9 cellular contexts compared by ENCODE assay signal in the genomic region with DNA sequence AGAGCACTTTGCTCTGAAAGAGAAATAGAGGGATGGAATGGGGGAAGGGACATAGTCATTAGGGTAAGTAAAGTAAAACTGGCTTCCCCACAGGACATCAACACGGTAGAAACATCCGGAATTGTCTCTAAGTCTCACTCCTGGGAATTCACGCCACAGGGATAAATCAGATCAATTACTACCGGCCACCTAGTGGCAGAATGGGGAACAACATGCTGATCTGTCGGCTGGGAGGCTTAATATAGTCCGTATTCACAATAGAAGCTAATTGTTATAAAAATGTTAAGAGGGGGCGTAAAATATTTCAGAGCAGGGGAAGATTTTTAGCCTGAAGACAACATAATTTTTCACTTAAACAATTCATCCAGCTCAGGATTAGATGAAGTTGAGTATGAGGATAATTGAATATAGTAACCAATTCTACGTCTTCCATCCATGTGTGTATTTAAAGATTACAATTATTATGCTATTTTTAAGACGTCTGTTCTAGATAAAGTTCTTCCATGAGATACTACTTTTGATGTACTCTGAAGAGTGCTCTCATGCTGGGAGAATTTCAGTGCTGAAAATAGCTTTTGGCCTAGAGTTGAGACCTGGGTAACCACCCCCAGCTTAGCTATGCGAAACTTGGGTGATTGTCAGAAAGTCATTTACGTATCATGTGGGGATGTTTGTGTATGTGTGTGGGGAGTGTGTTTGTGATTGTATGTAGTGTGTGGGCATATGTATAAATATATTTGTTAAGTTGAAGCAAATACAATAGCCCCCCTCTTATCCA.
A peak's percentile ranks its signal among the peaks of the same experiment; 100 is the strongest.
DNase-seq lines count a peak whose midpoint lies in the region; TF ChIP-seq lines count a peak whose summit lies in the region.
"Had no signal": no experiment of that assay in that cellular context is flagged by ENCODE, and none has a peak within 500 bp of the region (broad histone marks: within the 10 kb centered on the region; RNA-seq: fewer than 3 reads in every experiment).

No MANE protein-coding gene starts in this region.

- CTCF ChIA-PET in activated naive CD4-positive, alpha-beta T cell treated with anti-CD3 and anti-CD28 coated beads for 36 hours (lab: Charles Lee) = interaction anchor here (0.5 to 1.3 kb wide), 7 partner anchors 21 to 556 kb away, joined by 3 to 4 read pairs (median 3); no protein-coding TSS in a partner anchor

- H3K4me3 ChIP-seq in coronary artery (no peak overlapping the region), ascending aorta (no peak overlapping the region)

- peak; percentile 29 for TF ChIP-seq CTCF in coronary artery (IDR thresholded peaks at IDR 0.05)
- TF ChIP-seq CTCF in ascending aorta (IDR thresholded peaks at IDR 0.05) = no peak

- H3K4me1 Mint-ChIP-seq in activated naive CD4-positive, alpha-beta T cell treated with anti-CD3 and anti-CD28 coated beads for 36 hours (ENCODE audit: low read depth) = no peaks in the 10 kb centered on the region
- H3K4me1 Mint-ChIP-seq: activated naive CD8-positive, alpha-beta T cell treated with anti-CD3 and anti-CD28 coated beads, Interleukin-2, amount 10 ng/mL, durations not matched to agents 7 days and 5 days had no signal

- H3K27ac Mint-ChIP-seq in activated naive CD4-positive, alpha-beta T cell treated with anti-CD3 and anti-CD28 coated beads for 36 hours = no peak overlapping the region
- H3K27ac Mint-ChIP-seq: activated naive CD8-positive, alpha-beta T cell treated with anti-CD3 and anti-CD28 coated beads, Interleukin-2, amount 10 ng/mL, durations not matched to agents 7 days and 5 days had no signal

- H3K27ac ChIP-seq in coronary artery (no peak overlapping the region), ascending aorta (no peak overlapping the region)

- intact Hi-C loops in activated naive CD4-positive, alpha-beta T cell treated with anti-CD3 and anti-CD28 coated beads for 36 hours (cut with micrococcal nuclease) = loop anchor here (2.0 kb wide), 1 partner anchor 166 kb away; no protein-coding TSS in a partner anchor
- intact Hi-C loops in ascending aorta (cut with DNase I) = no loop called here

- no peak overlapping the region for H3K4me3 Mint-ChIP-seq in activated naive CD4-positive, alpha-beta T cell treated with anti-CD3 and anti-CD28 coated beads for 36 hours
- H3K4me3 Mint-ChIP-seq: activated naive CD8-positive, alpha-beta T cell treated with anti-CD3 and anti-CD28 coated beads, Interleukin-2, amount 10 ng/mL, durations not matched to agents 7 days and 5 days had no signal

- H3K36me3 Mint-ChIP-seq in activated naive CD4-positive, alpha-beta T cell treated with anti-CD3 and anti-CD28 coated beads for 36 hours (ENCODE audit: low read depth) = no peaks in the 10 kb centered on the region
- H3K36me3 Mint-ChIP-seq: activated naive CD8-positive, alpha-beta T cell treated with anti-CD3 and anti-CD28 coated beads, Interleukin-2, amount 10 ng/mL, durations not matched to agents 7 days and 5 days had no signal

- H3K27me3 Mint-ChIP-seq in activated naive CD4-positive, alpha-beta T cell treated with anti-CD3 and anti-CD28 coated beads for 36 hours (ENCODE audit: low read depth) = peaks cover 2% of the 10 kb centered on the region
- H3K27me3 Mint-ChIP-seq: activated naive CD8-positive, alpha-beta T cell treated with anti-CD3 and anti-CD28 coated beads, Interleukin-2, amount 10 ng/mL, durations not matched to agents 7 days and 5 days had no signal

- H3K4me1 ChIP-seq in ascending aorta = no peaks in the 10 kb centered on the region

- H3K9me3 Mint-ChIP-seq in activated naive CD4-positive, alpha-beta T cell treated with anti-CD3 and anti-CD28 coated beads for 36 hours = peaks cover 1% of the 10 kb centered on the region
- H3K9me3 Mint-ChIP-seq: activated naive CD8-positive, alpha-beta T cell treated with anti-CD3 and anti-CD28 coated beads, Interleukin-2, amount 10 ng/mL, durations not matched to agents 7 days and 5 days had no signal

- no peaks in the 10 kb centered on the region for H3K27me3 ChIP-seq in ascending aorta

- H3K9me3 ChIP-seq in ascending aorta = no peaks in the 10 kb centered on the region

- H3K36me3 ChIP-seq in ascending aorta = no peaks in the 10 kb centered on the region

- DNase-seq in activated naive CD4-positive, alpha-beta T cell treated with anti-CD3 and anti-CD28 coated beads for 36 hours = peak; percentile 20
- no peak for DNase-seq in activated naive CD4-positive, alpha-beta T cell treated with Interleukin-2 at 50 U/mL for 16 hours
- peak; percentile 35 for DNase-seq in NCI-H1694 (lab: John Stamatoyannopoulos, UW)
- no peak for DNase-seq in coronary artery (ENCODE audit: low spot score)
- DNase-seq in mucosa of gallbladder (ENCODE audit: low spot score) = peak; percentile 11
- no peak for DNase-seq in stimulated activated naive CD4-positive, alpha-beta T cell treated with Interleukin-2 at 50 U/mL for 16 hours (lab: John Stamatoyannopoulos, UW)
- DNase-seq in ascending aorta (ENCODE audit: low spot score in 2 of 2) = no peak
- no peak for DNase-seq in T1000 (lab: John Stamatoyannopoulos, UW)
- DNase-seq: activated naive CD8-positive, alpha-beta T cell treated with anti-CD3 and anti-CD28 coated beads, Interleukin-2, amount 10 ng/mL, durations not matched to agents 7 days and 5 days had no signal

Comparison
In these comparisons a context has a peak if more than half of its experiments do, and no peak if none do; other contexts are left out.
1. DNase-seq: peak in activated naive CD4-positive, alpha-beta T cell treated with anti-CD3 and anti-CD28 coated beads for 36 hours (single experiment), NCI-H1694 (single experiment) and mucosa of gallbladder (single experiment); none in activated naive CD4-positive, alpha-beta T cell treated with Interleukin-2 at 50 U/mL for 16 hours (single experiment), coronary artery (single experiment), stimulated activated naive CD4-positive, alpha-beta T cell treated with Interleukin-2 at 50 U/mL for 16 hours (single experiment), ascending aorta (0 of 2) and T1000 (single experiment).